Comparison of ENCODE assay signal across 7 cellular contexts in genomic region chr21:41079159-41079558, GRCh38.
"Had no signal": no experiment of that assay in that cellular context is flagged by ENCODE, and none has a peak within 500 bp of the region (broad histone marks: within the 10 kb centered on the region; RNA-seq: fewer than 3 reads in every experiment).

No MANE protein-coding gene starts in this region.

- DNase-seq: GDM1, GF-D8 had no signal

- FAIRE-seq: G401.6, GM12891, GM12892, GM18507, GM19239 had no signal
